8 cellular contexts compared by ENCODE assay signal in the genomic region with DNA sequence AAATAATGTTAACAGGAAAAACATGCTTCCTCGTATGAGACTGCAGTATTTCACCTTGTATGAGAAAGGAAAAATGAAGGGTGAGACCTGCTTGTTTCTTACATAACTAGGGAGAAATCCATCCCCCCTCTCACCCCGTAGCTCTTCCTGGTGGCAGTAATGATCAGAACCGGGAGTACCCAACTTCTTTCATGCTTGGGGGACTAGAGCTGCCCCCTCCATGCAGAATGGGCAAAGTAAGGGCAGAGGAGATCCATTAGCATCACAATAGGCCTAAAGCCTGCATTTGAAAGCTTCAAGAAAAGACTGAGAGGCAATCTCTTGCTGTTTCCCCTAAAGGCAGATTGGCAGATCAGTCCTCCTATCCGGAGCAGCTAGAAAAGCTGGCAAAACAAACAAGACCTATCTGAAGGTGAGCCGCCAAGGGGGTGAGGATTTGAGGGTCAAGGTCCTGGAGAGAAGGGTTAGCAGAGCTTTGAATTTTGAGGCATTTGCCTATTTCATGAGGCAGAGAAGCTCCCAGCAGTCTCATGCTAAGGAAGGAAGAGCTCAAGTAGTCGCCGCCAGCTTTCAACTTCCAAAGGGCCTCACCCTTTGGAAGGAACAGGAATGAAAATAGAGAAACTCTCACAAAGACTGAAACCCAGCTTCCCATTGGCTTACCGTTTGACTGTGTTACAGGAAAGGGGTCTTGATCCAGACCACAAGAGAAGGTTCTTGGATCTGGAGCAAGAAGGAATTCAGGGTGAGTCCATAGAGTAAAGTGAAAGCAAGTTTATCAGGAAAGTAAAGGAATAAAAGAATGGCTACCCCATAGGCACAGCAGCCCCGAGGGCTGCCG. TPM values are rescaled to one million over a fixed set of nuclear protein-coding genes. Genes with fewer than 3 reads are reported as not detected.
DNase-seq lines count a peak whose midpoint lies in the region; ATAC-seq and TF ChIP-seq lines count a peak whose summit lies in the region.

No MANE protein-coding gene starts in this region.

- H3K4me1 Mint-ChIP-seq in Caco-2 (ENCODE audit: low read depth, unreplicated experiment), result peaks cover 32% of the 10 kb centered on the region
- peaks cover 27% of the 10 kb centered on the region for H3K4me1 Mint-ChIP-seq in endodermal cell

- ATAC-seq in PC-3 (peak; percentile 2; the same call in 1 of the 2 replicates), GM19455 (IDR thresholded peaks at IDR 0.05; ENCODE audit: unreplicated experiment) (no peak), GM18858 (IDR thresholded peaks at IDR 0.05; ENCODE audit: unreplicated experiment) (no peak), GM18502 (IDR thresholded peaks at IDR 0.05; ENCODE audit: poor library complexity, unreplicated experiment) (no peak)

- CTCF ChIA-PET in Caco-2 (lab: Charles Lee), result interaction anchor here (0.6 to 2.9 kb wide), 13 partner anchors 33 to 649 kb away, joined by 3 to 25 read pairs (median 4); a partner anchor contains a TSS
- CTCF ChIA-PET in PC-3 (lab: Charles Lee), result interaction anchor here (1.0 to 1.4 kb wide), 3 partner anchors 38 to 79 kb away, joined by 6 to 11 read pairs (median 7); a partner anchor contains a TSS

- H3K4me2 ChIP-seq in PC-3 (ENCODE audit: low read length), result peak overlapping the region; percentile 87

- no peaks in the 10 kb centered on the region for H3K79me2 ChIP-seq in PC-3 (ENCODE audit: low read length)

- H3K9me3 ChIP-seq in Caco-2 (no peaks in the 10 kb centered on the region), PC-3 (ENCODE audit: low read length) (no peaks in the 10 kb centered on the region), endodermal cell (ENCODE audit: control insufficient read depth, low read length) (no peaks in the 10 kb centered on the region), neuron (ENCODE audit: low read length) (no peaks in the 10 kb centered on the region)

- TSS peak; percentile 92 for BruUV-seq in Caco-2 (replicated peaks; lab: Mats Ljungman, UMichigan)
- TSS peak; percentile 88 for BruUV-seq in PC-3 (replicated peaks; lab: Mats Ljungman, UMichigan)

- peak overlapping the region; percentile 98 for H3K27ac ChIP-seq in PC-3 (ENCODE audit: low read length)
- peak overlapping the region; percentile 34 for H3K27ac ChIP-seq in endodermal cell (ENCODE audit: low read depth, low read length)

- peaks cover 32% of the 10 kb centered on the region for H3K4me1 ChIP-seq in Caco-2
- peaks cover 23% of the 10 kb centered on the region for H3K4me1 ChIP-seq in PC-3 (ENCODE audit: insufficient read depth, low read length)
- peaks cover 5% of the 10 kb centered on the region for H3K4me1 ChIP-seq in endodermal cell (ENCODE audit: control insufficient read depth, insufficient read depth, low read length)
- H3K4me1 ChIP-seq in neuron (ENCODE audit: insufficient read depth, low read length), result peaks cover 10% of the 10 kb centered on the region

- POLR2A ChIA-PET in Caco-2 (lab: Charles Lee), result interaction anchor here (0.5 to 2.3 kb wide), 8 partner anchors 11 to 205 kb away, joined by 3 to 25 read pairs (median 4); a partner anchor contains a TSS
- POLR2A ChIA-PET in PC-3 (lab: Charles Lee; ENCODE audit: unreplicated experiment), result interaction anchor here (0.5 to 1.4 kb wide), 4 partner anchors 17 to 147 kb away, joined by 3 to 4 read pairs (median 4); a partner anchor contains a TSS

- peak overlapping the region; percentile 86 for H3K9ac ChIP-seq in PC-3 (ENCODE audit: low read length)
- H3K9ac ChIP-seq in endodermal cell (ENCODE audit: extremely low read depth, low read length, poor library complexity, severe bottlenecking), result peak overlapping the region; percentile 60

- H4K20me1 ChIP-seq in PC-3 (ENCODE audit: low read length), result no peaks in the 10 kb centered on the region

- H3K27ac Mint-ChIP-seq in Caco-2 (ENCODE audit: unreplicated experiment) (peak overlapping the region; percentile 60), endodermal cell (peak overlapping the region; percentile 98)

- H3K36me3 ChIP-seq in Caco-2 (ENCODE audit: control insufficient read depth, insufficient read depth, low read length) (no peaks in the 10 kb centered on the region), PC-3 (ENCODE audit: low read depth, low read length) (no peaks in the 10 kb centered on the region), endodermal cell (ENCODE audit: control insufficient read depth, insufficient read depth, low read length) (no peaks in the 10 kb centered on the region), neuron (ENCODE audit: insufficient read depth, low read length) (no peaks in the 10 kb centered on the region)

- no peaks in the 10 kb centered on the region for H3F3A ChIP-seq in PC-3 (ENCODE audit: low read length, unreplicated experiment)

- peaks cover 12% of the 10 kb centered on the region for H3K36me3 Mint-ChIP-seq in Caco-2 (ENCODE audit: insufficient read depth, unreplicated experiment)
- H3K36me3 Mint-ChIP-seq in endodermal cell (ENCODE audit: low read depth), result no peaks in the 10 kb centered on the region

- DNase-seq in Caco-2, result peak; percentile 75 to 86
- peak; percentile 31 for DNase-seq in PC-3
- peak; percentile 98 for DNase-seq in endodermal cell
- DNase-seq in activated effector memory CD4-positive, alpha-beta T cell treated with anti-CD3 and anti-CD28 coated beads, Interleukin-2, amount 50 U/mL, for 16 hours, result no peak

- WGBS in endodermal cell (ENCODE audit: insufficient coverage in 1 of 2, insufficient read length in 1 of 2), 2 experiments, result 2 to 6% methylated on average over 7 to 10 of the region's 10 CpGs

- peak overlapping the region; percentile 60 for H2AFZ ChIP-seq in PC-3 (ENCODE audit: low read length)
- peak overlapping the region; percentile 95 for H2AFZ ChIP-seq in neuron (ENCODE audit: low read depth, low read length)

- H3K4me3 ChIP-seq in Caco-2 (ENCODE audit: low read depth, low read length) (peak overlapping the region; percentile 2; the same call in 1 of the 2 replicates), PC-3 (ENCODE audit: low read length) (peak overlapping the region; percentile 59), endodermal cell (ENCODE audit: low read length) (peak overlapping the region; percentile 78), neuron (ENCODE audit: low read length) (peak overlapping the region; percentile 59)

- H3K9me3 Mint-ChIP-seq in Caco-2 (ENCODE audit: unreplicated experiment), result no peaks in the 10 kb centered on the region
- H3K9me3 Mint-ChIP-seq in endodermal cell, result peaks cover 3% of the 10 kb centered on the region

- TF ChIP-seq CTCF in Caco-2 (IDR thresholded peaks at IDR 0.05; ENCODE audit: insufficient read depth in 1 of 2, low read depth in 1 of 2, low read length in 1 of 2, severe bottlenecking in 1 of 2, unreplicated experiment in 1 of 2) (no peak), PC-3 (conservative IDR thresholded peaks at IDR 0.05; ENCODE audit: low read depth, low read length) (no peak), endodermal cell (conservative IDR thresholded peaks at IDR 0.05) (no peak)

- H3K9me2 ChIP-seq in PC-3 (replicated peaks; ENCODE audit: low read length), result no peaks in the 10 kb centered on the region

- no peaks in the 10 kb centered on the region for H3K27me3 ChIP-seq in Caco-2 (replicated peaks; ENCODE audit: control insufficient read depth, insufficient read depth, low read length)
- H3K27me3 ChIP-seq in PC-3 (ENCODE audit: low read length), result no peaks in the 10 kb centered on the region
- H3K27me3 ChIP-seq in endodermal cell (ENCODE audit: control insufficient read depth, insufficient read depth, low read length, poor library complexity, severe bottlenecking), result no peaks in the 10 kb centered on the region
- no peaks in the 10 kb centered on the region for H3K27me3 ChIP-seq in neuron (ENCODE audit: insufficient read depth, low read length)

- intact Hi-C loops in Caco-2 (cut with micrococcal nuclease; ENCODE audit: unreplicated experiment) (loop anchor here (1.0 to 10.0 kb wide), 9 partner anchors 39 to 649 kb away; a partner anchor contains a TSS), PC-3 (cut with micrococcal nuclease) (loop anchor here (5.0 kb wide), 2 partner anchors 170 to 185 kb away; a partner anchor contains a TSS)

- H3K4me3 Mint-ChIP-seq in Caco-2 (ENCODE audit: unreplicated experiment) (peak overlapping the region; percentile 63), endodermal cell (peak overlapping the region; percentile 61)

- H3K27me3 Mint-ChIP-seq in Caco-2 (ENCODE audit: insufficient read depth, unreplicated experiment) (no peaks in the 10 kb centered on the region), endodermal cell (ENCODE audit: insufficient read depth) (no peaks in the 10 kb centered on the region)

RNA-seq across cellular contexts. Expression of a gene that starts 36.2 kb away (rescaled TPM):
- 30.7 and 31.6 TPM in 2 replicates for total RNA-seq in Caco-2 (2022)
- 47.1 and 47.6 TPM in 2 replicates for total RNA-seq in PC-3 (2014; rRNA removed)
- 10 to 100 TPM; 13.4 to 19.5 TPM for total RNA-seq in endodermal cell
- 22.3 TPM for polyA plus RNA-seq in endodermal cell (2013, experiment 1 of 2)
- 24.9 TPM for polyA plus RNA-seq in endodermal cell (2013, experiment 2 of 2)

RNA-seq across cellular contexts. Expression of a gene that starts 38.4 kb away (rescaled TPM):
- total RNA-seq in Caco-2 (2022) (26.4 and 26.9 TPM in 2 replicates), PC-3 (2014; rRNA removed) (8.1 and 8.2 TPM in 2 replicates), endodermal cell (10 to 100 TPM; 74.4 to 75.6 TPM)
- 116 TPM for polyA plus RNA-seq in endodermal cell (2013, experiment 1 of 2)
- polyA plus RNA-seq in endodermal cell (2013, experiment 2 of 2), result 115 TPM

Comparison
In these comparisons a context has a peak if more than half of its experiments do, and no peak if none do; other contexts are left out.
1. H3K4me3 ChIP-seq: peak in every context shown above with its lines; median percentile 78 in endodermal cell; 59 in PC-3; 59 in neuron; 2 in Caco-2.